In the genomic region with DNA sequence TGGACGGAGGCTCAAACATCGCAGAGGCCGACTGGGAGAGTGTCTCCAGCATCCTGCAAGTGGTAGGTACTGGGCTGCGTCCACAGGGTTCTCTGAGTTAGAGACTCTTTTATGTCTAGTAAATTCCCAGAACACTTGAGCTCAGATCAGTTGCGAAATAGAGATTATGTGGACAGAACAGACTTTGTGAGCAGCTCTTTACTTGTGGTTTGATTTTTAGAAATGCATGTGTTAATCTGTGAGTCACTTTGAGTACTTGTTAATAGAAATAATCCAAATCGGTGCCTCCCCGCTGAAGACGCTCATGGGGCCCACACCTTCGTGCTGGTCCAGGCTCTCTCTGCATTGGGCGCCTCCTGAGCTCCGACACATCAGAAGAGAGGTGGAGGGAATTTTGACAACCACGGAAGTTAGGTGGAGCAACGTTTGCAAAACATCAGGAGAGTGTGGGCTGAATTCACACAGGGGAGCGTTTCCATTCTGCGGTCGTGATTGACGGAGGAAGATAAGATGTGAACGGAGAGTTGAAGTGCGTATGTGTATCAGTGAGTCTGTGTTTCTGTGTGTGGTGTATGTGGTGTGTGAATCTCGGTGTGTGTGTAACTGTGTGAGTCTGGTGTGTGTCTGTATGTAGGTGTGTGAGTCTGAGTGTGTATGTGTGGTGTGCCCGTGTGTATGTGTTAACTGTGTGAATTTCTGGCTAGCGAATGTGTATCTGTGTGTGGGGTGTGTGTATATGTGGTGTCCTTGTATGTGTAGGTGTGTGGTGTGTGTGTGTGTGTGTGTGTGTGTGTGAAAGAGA, we compare ENCODE assay signal across 11 cellular contexts. TPM values are rescaled to one million over a fixed set of nuclear protein-coding genes. Genes with fewer than 3 reads are reported as not detected.
DNase-seq lines count a peak whose midpoint lies in the region; ATAC-seq and TF ChIP-seq lines count a peak whose summit lies in the region.
"Had no signal": no experiment of that assay in that cellular context is flagged by ENCODE, and none has a peak within 500 bp of the region (broad histone marks: within the 10 kb centered on the region; RNA-seq: fewer than 3 reads in every experiment).

No MANE protein-coding gene starts in this region.

- H3K36me3 ChIP-seq in osteoblast (ENCODE audit: insufficient read depth, low read length) (peaks cover 37% of the 10 kb centered on the region), neural progenitor cell (no peaks in the 10 kb centered on the region)

- H3K4me3 ChIP-seq in NB4 (ENCODE audit: low read depth, low read length) (no peak overlapping the region), cardiac fibroblast (replicated peaks in 1 of 2; ENCODE audit: low read depth in 2 of 2, low read length in 2 of 2) (no peak overlapping the region), osteoblast (ENCODE audit: insufficient read depth, low read length) (no peak overlapping the region), dorsolateral prefrontal cortex (peak overlapping the region in 1 of 59 donors; percentile 3), neural progenitor cell (no peak overlapping the region)

- H3K27me3 ChIP-seq in osteoblast (ENCODE audit: insufficient read depth, low read length) (no peaks in the 10 kb centered on the region), dorsolateral prefrontal cortex (no peaks in the 10 kb centered on the region), neural progenitor cell (no peaks in the 10 kb centered on the region)

- H3K79me2 ChIP-seq in osteoblast (ENCODE audit: insufficient read depth, low read length): peaks cover 57% of the 10 kb centered on the region
- H3K79me2 ChIP-seq in neural progenitor cell (ENCODE audit: low read depth): peaks cover 13% of the 10 kb centered on the region

- H3K36me3 Mint-ChIP-seq in neural progenitor cell: peaks cover 36% of the 10 kb centered on the region

- no peak for ATAC-seq in HG03175 (IDR thresholded peaks at IDR 0.05; ENCODE audit: unreplicated experiment)
- ATAC-seq: left colon had no signal

- H3K27me3 Mint-ChIP-seq in neural progenitor cell (ENCODE audit: insufficient read depth, low read depth): peaks cover 5% of the 10 kb centered on the region

- H3K4me1 ChIP-seq in osteoblast (ENCODE audit: insufficient read depth, low read length) (peaks cover 35% of the 10 kb centered on the region), neural progenitor cell (peaks cover 5% of the 10 kb centered on the region)

- no peak for TF ChIP-seq POLR2A in NB4 (IDR thresholded peaks at IDR 0.05; ENCODE audit: extremely low read depth, insufficient read length)

- H3K4me3 Mint-ChIP-seq in neural progenitor cell: no peak overlapping the region

- H3K9me3 ChIP-seq in osteoblast (ENCODE audit: low read depth, low read length): no peaks in the 10 kb centered on the region
- H3K9me3 ChIP-seq in neural progenitor cell (ENCODE audit: low read depth): no peaks in the 10 kb centered on the region

- H3K9ac ChIP-seq in neural progenitor cell: no peak overlapping the region

- peaks cover 15% of the 10 kb centered on the region for H3K4me1 Mint-ChIP-seq in neural progenitor cell

- DNase-seq in EH (ENCODE audit: low read depth) (peak; percentile 64), NB4 (ENCODE audit: low read depth) (peak; percentile 46), cardiac fibroblast (ENCODE audit: low read depth in 2 of 2) (peak; percentile 87 to 91), osteoblast (ENCODE audit: insufficient read length, low spot score, missing footprints) (no peak), dorsolateral prefrontal cortex (no peak), NCI-H774 (lab: John Stamatoyannopoulos, UW) (no peak), neural progenitor cell (ENCODE audit: low spot score) (no peak)
- DNase-seq: GDM1, left colon, NCI-H2171 treated with DMSO at 0.1 percent for 48 hours had no signal

- no peaks in the 10 kb centered on the region for H4K20me1 ChIP-seq in osteoblast (ENCODE audit: insufficient read depth, low read length)
- no peaks in the 10 kb centered on the region for H4K20me1 ChIP-seq in neural progenitor cell (ENCODE audit: low read depth)

- intact Hi-C loops in dorsolateral prefrontal cortex (cut with DNase I): no loop called here

- H3K4me2 ChIP-seq in osteoblast (ENCODE audit: insufficient read depth, low read length) (peak overlapping the region; percentile 8), neural progenitor cell (no peak overlapping the region)

- no peak overlapping the region for H3K27ac Mint-ChIP-seq in neural progenitor cell

- peak overlapping the region; percentile 53 for H3K27ac ChIP-seq in osteoblast (ENCODE audit: low read depth, low read length)
- peak overlapping the region in 15 of 59 donors; percentile 7 to 71 (median 30) for H3K27ac ChIP-seq in dorsolateral prefrontal cortex
- H3K27ac ChIP-seq in neural progenitor cell: no peak overlapping the region

- peaks cover 7% of the 10 kb centered on the region for H3K9me3 Mint-ChIP-seq in neural progenitor cell

- no peak overlapping the region for H2AFZ ChIP-seq in osteoblast (ENCODE audit: low read length)
- no peak overlapping the region for H2AFZ ChIP-seq in neural progenitor cell (replicated peaks)

- no peak for TF ChIP-seq CTCF in NB4 (IDR thresholded peaks at IDR 0.05; ENCODE audit: low read depth, low read length)
- no peak for TF ChIP-seq CTCF in cardiac fibroblast (IDR thresholded peaks at IDR 0.05; ENCODE audit: low read depth, low read length)
- TF ChIP-seq CTCF in osteoblast (IDR thresholded peaks at IDR 0.05; ENCODE audit: extremely low read depth, low read depth, low read length): no peak
- TF ChIP-seq CTCF in dorsolateral prefrontal cortex (IDR thresholded peaks at IDR 0.05 in 54 of 56, conservative IDR thresholded peaks at IDR 0.05 in 2 of 56; ENCODE audit: low read depth in 1 of 56, partially characterized antibody in 56 of 56): no peak
- no peak for TF ChIP-seq CTCF in neural progenitor cell (IDR thresholded peaks at IDR 0.05)

- H3F3A ChIP-seq in neural progenitor cell (ENCODE audit: low read depth): no peaks in the 10 kb centered on the region

RNA-seq across cellular contexts. Expression of a gene that starts 32.1 kb away (rescaled TPM):
- total RNA-seq in osteoblast (71.6 and 80.0 TPM in 2 replicates), dorsolateral prefrontal cortex (100 to 1,000 TPM; 129 to 619 (median 286) TPM), neural progenitor cell (ENCODE audit: low replicate concordance) (55.2 and 71.2 TPM in 2 replicates)

Comparison
In these comparisons a context has a peak if more than half of its experiments do, and no peak if none do; other contexts are left out.
1. DNase-seq: peak in EH (single experiment), NB4 (single experiment) and cardiac fibroblast (2 of 2); none in osteoblast (single experiment), dorsolateral prefrontal cortex (0 of 10), NCI-H774 (single experiment) and neural progenitor cell (single experiment).